ENCODE assay signal across 8 cellular contexts in the genomic region with DNA sequence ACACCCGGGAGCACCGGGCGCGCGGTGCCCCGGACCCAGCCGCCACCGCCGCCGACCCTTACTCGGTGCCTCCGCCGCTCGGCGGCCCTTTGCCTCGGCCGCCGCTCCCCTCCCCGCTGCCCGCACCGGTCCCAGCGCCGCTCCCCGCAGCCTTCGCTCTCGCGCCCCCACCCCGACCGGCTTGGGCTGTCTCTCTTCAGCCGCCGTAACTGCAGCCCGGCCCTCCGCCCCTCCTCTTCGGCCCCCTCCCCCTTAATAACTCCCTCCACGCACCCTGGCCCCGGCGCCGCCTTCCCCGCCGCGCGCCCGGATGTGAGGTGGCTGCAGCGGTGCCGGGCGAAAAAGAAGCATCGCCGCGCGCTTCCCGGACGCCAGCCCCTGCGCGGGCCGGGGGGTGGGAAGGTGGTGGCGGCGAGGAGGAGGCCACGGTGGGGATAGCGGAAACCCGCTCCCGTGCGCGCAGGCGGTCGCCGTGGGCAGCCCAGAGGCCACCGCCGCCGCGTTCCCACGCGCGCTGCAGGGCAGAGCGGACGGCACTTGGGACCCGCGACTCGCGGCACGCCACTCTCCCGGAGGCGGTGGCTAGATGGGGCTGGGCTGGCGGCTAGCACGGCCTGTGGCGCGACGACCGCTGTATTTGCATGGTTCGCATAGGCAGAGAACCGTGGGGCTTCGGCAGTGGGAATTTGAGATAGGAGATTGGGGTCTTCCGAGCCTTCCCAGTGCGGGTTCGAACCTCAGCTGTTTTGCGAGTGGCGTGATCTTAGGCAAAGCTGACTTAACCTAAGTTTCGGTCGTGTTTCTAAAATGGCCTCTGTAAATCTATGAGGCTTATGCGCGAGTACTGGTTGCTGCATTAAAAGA. TPM values are rescaled to one million over a fixed set of nuclear protein-coding genes. Genes with fewer than 3 reads are reported as not detected.
DNase-seq lines count a peak whose midpoint lies in the region; ATAC-seq and TF ChIP-seq lines count a peak whose summit lies in the region.

EIF4ENIF1 (minus strand) TSS at position 211 of the 864 bp plus-strand sequence. CDS start 1,124 bp downstream, outside the sequence.

- DNase-seq in HS-5 (ENCODE audit: low read depth) (peak; percentile 36), OCI-M1 (lab: John Stamatoyannopoulos, UW) (peak; percentile 85), activated T-cell treated with anti-CD3 and anti-CD28 coated beads for 48 hours (ENCODE audit: low read depth) (peak; percentile 78), epithelial cell of proximal tubule (ENCODE audit: low read depth) (no peak)
- DNase-seq in stimulated activated CD8-positive, alpha-beta memory T cell treated with anti-CD3 and anti-CD28 coated beads, Interleukin-4, amount 100 ng/mL, for 24 hours (ENCODE audit: low read depth) = peak; percentile 78

- peaks cover 0 to 5% of the 10 kb centered on the region in 2 donors for H3K36me3 ChIP-seq in mucosa of rectum (ENCODE audit: control insufficient read depth in 2 of 2, insufficient read depth in 2 of 2, low read length in 2 of 2)

- H3K4me3 ChIP-seq in epithelial cell of proximal tubule (ENCODE audit: low read depth, low read length) (peak within 1 kb of the TSS; percentile 93), mucosa of rectum (ENCODE audit: low read length in 2 of 2) (peak within 1 kb of the TSS; percentile 80 to 97)

- TF ChIP-seq CTCF in C4-2B (conservative IDR thresholded peaks at IDR 0.05) (no peak), epithelial cell of proximal tubule (conservative IDR thresholded peaks at IDR 0.05; ENCODE audit: low read depth, low read length) (no peak)

- H3K27me3 ChIP-seq in mucosa of rectum (ENCODE audit: control insufficient read depth in 2 of 2, insufficient read depth in 2 of 2, low read length in 2 of 2) = no peaks in the 10 kb centered on the region

- H3K9me3 ChIP-seq in mucosa of rectum (ENCODE audit: control insufficient read depth in 2 of 2, low read length in 2 of 2) = no peaks in the 10 kb centered on the region

- peak; percentile 41 for ATAC-seq in GM19372 (IDR thresholded peaks at IDR 0.05; ENCODE audit: low read depth, unreplicated experiment)

- peak within 1 kb of the TSS; percentile 92 for H3K27ac ChIP-seq in C4-2B
- peak within 1 kb of the TSS; percentile 96 for H3K27ac ChIP-seq in mucosa of rectum (ENCODE audit: low read depth in 2 of 2, low read length in 2 of 2)

- peak within 1 kb of the TSS; percentile 83 to 95 for H3K9ac ChIP-seq in mucosa of rectum (ENCODE audit: low read depth in 1 of 2, low read length in 2 of 2)

- H3K4me1 ChIP-seq in mucosa of rectum (ENCODE audit: control insufficient read depth in 2 of 2, insufficient read depth in 2 of 2, low read length in 2 of 2) = peaks cover 17 to 24% of the 10 kb centered on the region in 2 donors

RNA-seq across cellular contexts. Expression of gene EIF4ENIF1, which starts in this region (rescaled TPM):
- total RNA-seq in epithelial cell of proximal tubule = 11.1 and 12.7 TPM in 2 replicates
